In genomic region chr1:1411626-1412025, GRCh38 we compare ENCODE assay signal across 16 cellular contexts. TPM values are rescaled to one million over a fixed set of nuclear protein-coding genes. Genes with fewer than 3 reads are reported as not detected.
"Had no signal": no experiment of that assay in that cellular context is flagged by ENCODE, and none has a peak within 500 bp of the region (broad histone marks: within the 10 kb centered on the region; RNA-seq: fewer than 3 reads in every experiment).

No MANE protein-coding gene starts in this region.

- H3K36me3 ChIP-seq: gastrocnemius medialis, left lung, right lobe of liver, thoracic aorta had no signal

- H3K4me3 ChIP-seq: gastrocnemius medialis, left lung, mucosa of descending colon, right lobe of liver, thoracic aorta had no signal

- H3K36me3 Mint-ChIP-seq: activated naive CD8-positive, alpha-beta T cell treated with anti-CD3 and anti-CD28 coated beads, Interleukin-2, amount 10 ng/mL, durations not matched to agents 7 days and 5 days; memory B cell had no signal

- ATAC-seq: gastrocnemius medialis; left lung; mucosa of descending colon; naive thymus-derived CD4-positive, alpha-beta T cell; right lobe of liver had no signal

- H3K9me3 ChIP-seq: gastrocnemius medialis, mucosa of descending colon, right lobe of liver, thoracic aorta had no signal

- H3K27me3 ChIP-seq: gastrocnemius medialis, left lung, right lobe of liver had no signal

- DNase-seq: activated CD4-positive, alpha-beta T cell treated with anti-CD3 and anti-CD28 coated beads, Interleukin-2, amount 10 ng/mL, durations not matched to agents 7 days and 5 days; activated CD4-positive, CD25-positive, alpha-beta regulatory T cell; activated naive CD8-positive, alpha-beta T cell treated with anti-CD3 and anti-CD28 coated beads, Interleukin-2, amount 10 ng/mL, durations not matched to agents 7 days and 5 days; aorta; gastrocnemius medialis; naive thymus-derived CD4-positive, alpha-beta T cell; nucleus accumbens had no signal

- H3K27ac Mint-ChIP-seq: activated CD4-positive, alpha-beta T cell treated with anti-CD3 and anti-CD28 coated beads, Interleukin-2, amount 10 ng/mL, durations not matched to agents 7 days and 5 days; activated naive CD8-positive, alpha-beta T cell treated with anti-CD3 and anti-CD28 coated beads, Interleukin-2, amount 10 ng/mL, durations not matched to agents 7 days and 5 days; memory B cell; T-helper 2 cell treated with Interferon-gamma antibody and Interleukin-4, amounts not matched to agents 5 μg/mL and 100 μg/mL, for 36 hours had no signal

- H3K27me3 Mint-ChIP-seq: activated CD4-positive, alpha-beta T cell treated with anti-CD3 and anti-CD28 coated beads, Interleukin-2, amount 10 ng/mL, durations not matched to agents 7 days and 5 days; activated naive CD8-positive, alpha-beta T cell treated with anti-CD3 and anti-CD28 coated beads, Interleukin-2, amount 10 ng/mL, durations not matched to agents 7 days and 5 days; memory B cell had no signal

- H3K27ac ChIP-seq: gastrocnemius medialis, left lung, right lobe of liver, thoracic aorta had no signal

- H3K9me3 Mint-ChIP-seq: activated naive CD8-positive, alpha-beta T cell treated with anti-CD3 and anti-CD28 coated beads, Interleukin-2, amount 10 ng/mL, durations not matched to agents 7 days and 5 days had no signal

- FAIRE-seq: bronchial epithelial cell, islet of Langerhans had no signal

- H3K4me3 Mint-ChIP-seq: activated CD4-positive, alpha-beta T cell treated with anti-CD3 and anti-CD28 coated beads, Interleukin-2, amount 10 ng/mL, durations not matched to agents 7 days and 5 days; activated naive CD8-positive, alpha-beta T cell treated with anti-CD3 and anti-CD28 coated beads, Interleukin-2, amount 10 ng/mL, durations not matched to agents 7 days and 5 days; memory B cell; T-helper 2 cell treated with Interferon-gamma antibody and Interleukin-4, amounts not matched to agents 5 μg/mL and 100 μg/mL, for 36 hours had no signal

RNA-seq across cellular contexts. Expression of gene ANKRD65, which starts 9.4 kb away (rescaled TPM):
- total RNA-seq: activated CD4-positive, alpha-beta T cell treated with anti-CD3 and anti-CD28 coated beads, Interleukin-2, amount 10 ng/mL, durations not matched to agents 7 days and 5 days; activated naive CD8-positive, alpha-beta T cell treated with anti-CD3 and anti-CD28 coated beads, Interleukin-2, amount 10 ng/mL, durations not matched to agents 7 days and 5 days; chondrocyte; naive thymus-derived CD4-positive, alpha-beta T cell had no signal
- polyA plus RNA-seq: naive thymus-derived CD4-positive, alpha-beta T cell had no signal

RNA-seq across cellular contexts. Expression of gene VWA1, which starts 23.9 kb away (rescaled TPM):
- polyA plus RNA-seq: naive thymus-derived CD4-positive, alpha-beta T cell had no signal
